In the genomic region with DNA sequence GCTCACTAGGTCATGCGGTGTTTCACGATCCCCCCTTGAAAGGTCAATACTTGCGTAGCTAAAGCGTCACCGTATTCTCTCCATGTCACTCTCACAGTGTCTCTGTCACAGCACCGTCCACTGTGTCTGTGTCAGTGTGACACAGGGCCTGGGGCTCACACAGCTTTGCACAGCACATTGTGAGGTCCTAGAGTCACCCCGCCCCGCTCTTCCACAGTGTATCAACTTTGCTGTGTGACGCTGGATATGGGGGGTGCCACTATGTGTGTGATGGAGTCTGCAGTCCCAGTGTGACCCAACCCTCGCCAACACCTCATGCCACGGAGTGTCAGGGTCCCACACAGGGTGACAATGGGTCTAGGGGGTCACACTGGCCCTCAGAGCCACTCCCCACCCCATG, we compare ENCODE assay signal across 1 cellular context.
TF ChIP-seq lines count a peak whose summit lies in the region.

No MANE protein-coding gene starts in this region.

TF ChIP-seq in H1, 55 proteins besides CTCF, POLR2A, EP300 and RAD21 (continued from another document):
- no peak for TF ChIP-seq KDM1A (IDR thresholded peaks at IDR 0.05; ENCODE audit: borderline replicate concordance, low read length)
- TF ChIP-seq SIRT6 (IDR thresholded peaks at IDR 0.05; ENCODE audit: low read length): no peak
- no peak for TF ChIP-seq ZNF274 (IDR thresholded peaks at IDR 0.05; ENCODE audit: borderline replicate concordance, extremely low read depth, low read length)
- no peak for TF ChIP-seq SP1 (IDR thresholded peaks at IDR 0.05; ENCODE audit: low read depth, low read length)
- TF ChIP-seq BACH1 (IDR thresholded peaks at IDR 0.05; ENCODE audit: low read length): no peak
- no peak for TF ChIP-seq TAF7 (optimal IDR thresholded peaks at IDR 0.05; ENCODE audit: borderline replicate concordance, low read depth, low read length)
- no peak for TF ChIP-seq TBP (IDR thresholded peaks at IDR 0.05; ENCODE audit: low read depth, low read length)
- no peak for TF ChIP-seq JUN (IDR thresholded peaks at IDR 0.05; ENCODE audit: low read depth, low read length)
- no peak for TF ChIP-seq TAF1 (IDR thresholded peaks at IDR 0.05; ENCODE audit: low read depth, low read length)
- TF ChIP-seq BRCA1 (IDR thresholded peaks at IDR 0.05; ENCODE audit: low read depth, low read length): no peak
- TF ChIP-seq SIX5 (IDR thresholded peaks at IDR 0.05; ENCODE audit: low read depth, low read length): no peak
- TF ChIP-seq CBX5 (IDR thresholded peaks at IDR 0.05; ENCODE audit: low read depth, low read length): no peak
- no peak for TF ChIP-seq KDM5A (IDR thresholded peaks at IDR 0.05; ENCODE audit: low read length)
- TF ChIP-seq GABPA (IDR thresholded peaks at IDR 0.05; ENCODE audit: borderline replicate concordance, insufficient read depth, low read length): no peak
- no peak for TF ChIP-seq MAFK (IDR thresholded peaks at IDR 0.05; ENCODE audit: low read depth, low read length)
- TF ChIP-seq, protein P1, sequence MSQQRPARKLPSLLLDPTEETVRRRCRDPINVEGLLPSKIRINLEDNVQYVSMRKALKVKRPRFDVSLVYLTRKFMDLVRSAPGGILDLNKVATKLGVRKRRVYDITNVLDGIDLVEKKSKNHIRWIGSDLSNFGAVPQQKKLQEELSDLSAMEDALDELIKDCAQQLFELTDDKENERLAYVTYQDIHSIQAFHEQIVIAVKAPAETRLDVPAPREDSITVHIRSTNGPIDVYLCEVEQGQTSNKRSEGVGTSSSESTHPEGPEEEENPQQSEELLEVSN (IDR thresholded peaks at IDR 0.05): no peak
- no peak for TF ChIP-seq EZH2 (IDR thresholded peaks at IDR 0.05; ENCODE audit: low read depth, low read length, severe bottlenecking)
- TF ChIP-seq, protein P2, sequence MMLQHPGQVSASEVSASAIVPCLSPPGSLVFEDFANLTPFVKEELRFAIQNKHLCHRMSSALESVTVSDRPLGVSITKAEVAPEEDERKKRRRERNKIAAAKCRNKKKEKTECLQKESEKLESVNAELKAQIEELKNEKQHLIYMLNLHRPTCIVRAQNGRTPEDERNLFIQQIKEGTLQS (IDR thresholded peaks at IDR 0.05; ENCODE audit: insufficient read depth, low read depth, low read length): no peak
